Comparison of ENCODE assay signal across 21 cellular contexts in genomic region chr6:71675386-71675785, GRCh38.
DNase-seq lines count a peak whose midpoint lies in the region; ATAC-seq and TF ChIP-seq lines count a peak whose summit lies in the region.
"Had no signal": no experiment of that assay in that cellular context is flagged by ENCODE, and none has a peak within 500 bp of the region (broad histone marks: within the 10 kb centered on the region; RNA-seq: fewer than 3 reads in every experiment).

No MANE protein-coding gene starts in this region.

- H3K27me3 Mint-ChIP-seq in Caco-2 (ENCODE audit: insufficient read depth, unreplicated experiment) = no peaks in the 10 kb centered on the region
- peaks cover 40% of the 10 kb centered on the region for H3K27me3 Mint-ChIP-seq in endodermal cell (ENCODE audit: insufficient read depth)
- H3K27me3 Mint-ChIP-seq: B cell; CD4-positive, CD25-positive, alpha-beta regulatory T cell had no signal

- peaks cover 14% of the 10 kb centered on the region for H3K4me1 Mint-ChIP-seq in Caco-2 (ENCODE audit: low read depth, unreplicated experiment)
- H3K4me1 Mint-ChIP-seq in endodermal cell = peaks cover 44% of the 10 kb centered on the region
- H3K4me1 Mint-ChIP-seq: B cell; CD4-positive, CD25-positive, alpha-beta regulatory T cell had no signal

- no peak for ATAC-seq in HG02642 (IDR thresholded peaks at IDR 0.05; ENCODE audit: poor library complexity, unreplicated experiment)
- ATAC-seq: CD8-positive, alpha-beta T cell; GM12878 had no signal

- H3K9me3 ChIP-seq in Caco-2 (peaks cover 10% of the 10 kb centered on the region), endodermal cell (ENCODE audit: control insufficient read depth, low read length) (no peaks in the 10 kb centered on the region)
- H3K9me3 ChIP-seq: BLaER1, HAP-1 had no signal

- H3K4me1 ChIP-seq in Caco-2 (peaks cover 53% of the 10 kb centered on the region), endodermal cell (ENCODE audit: control insufficient read depth, insufficient read depth, low read length) (peaks cover 20% of the 10 kb centered on the region)
- H3K4me1 ChIP-seq: BLaER1, HAP-1 had no signal

- intact Hi-C loops in Caco-2 (cut with micrococcal nuclease; ENCODE audit: unreplicated experiment) = loop anchor here (2.0 to 5.0 kb wide), 3 partner anchors 53 to 221 kb away; no protein-coding TSS in a partner anchor

- no TSS peak for BruUV-seq in Caco-2 (replicated peaks; lab: Mats Ljungman, UMichigan)

- 4 to 83% methylated on average over 1 of the region's 1 CpG for WGBS in endodermal cell (ENCODE audit: insufficient coverage in 1 of 2, insufficient read length in 1 of 2), 2 experiments

- no peak overlapping the region for H3K9ac ChIP-seq in endodermal cell (ENCODE audit: extremely low read depth, low read length, poor library complexity, severe bottlenecking)
- H3K9ac ChIP-seq: BLaER1 had no signal

- H3K27ac ChIP-seq in endodermal cell (ENCODE audit: low read depth, low read length) = no peak overlapping the region
- H3K27ac ChIP-seq: 22Rv1, BLaER1, C4-2B had no signal

- H3K27me3 ChIP-seq in Caco-2 (replicated peaks; ENCODE audit: control insufficient read depth, insufficient read depth, low read length) (no peaks in the 10 kb centered on the region), endodermal cell (ENCODE audit: control insufficient read depth, insufficient read depth, low read length, poor library complexity, severe bottlenecking) (no peaks in the 10 kb centered on the region)
- H3K27me3 ChIP-seq: BLaER1 had no signal

- H3K36me3 Mint-ChIP-seq in Caco-2 (ENCODE audit: insufficient read depth, unreplicated experiment) (no peaks in the 10 kb centered on the region), endodermal cell (ENCODE audit: low read depth) (no peaks in the 10 kb centered on the region)
- H3K36me3 Mint-ChIP-seq: CD4-positive, CD25-positive, alpha-beta regulatory T cell; CD8-positive, alpha-beta T cell had no signal

- POLR2A ChIA-PET in Caco-2 (lab: Charles Lee) = interaction anchor here (0.6 kb wide), 1 partner anchor 271 kb away, joined by 3 read pairs; no protein-coding TSS in a partner anchor

- H3K4me3 Mint-ChIP-seq in Caco-2 (ENCODE audit: unreplicated experiment) (no peak overlapping the region), endodermal cell (peak overlapping the region; percentile 25)
- H3K4me3 Mint-ChIP-seq: B cell; CD4-positive, CD25-positive, alpha-beta regulatory T cell; CD8-positive, alpha-beta T cell; HFFc6 had no signal

- no peak overlapping the region for H3K4me3 ChIP-seq in Caco-2 (ENCODE audit: low read depth, low read length)
- H3K4me3 ChIP-seq in endodermal cell (ENCODE audit: low read length) = peak overlapping the region; percentile 52
- H3K4me3 ChIP-seq: BLaER1, GM12878, HAP-1 had no signal

- no peaks in the 10 kb centered on the region for H3K36me3 ChIP-seq in Caco-2 (ENCODE audit: control insufficient read depth, insufficient read depth, low read length)
- no peaks in the 10 kb centered on the region for H3K36me3 ChIP-seq in endodermal cell (ENCODE audit: control insufficient read depth, insufficient read depth, low read length)
- H3K36me3 ChIP-seq: BLaER1, HAP-1 had no signal

- CTCF ChIA-PET in Caco-2 (lab: Charles Lee) = no interaction called here

- H3K27ac Mint-ChIP-seq in Caco-2 (ENCODE audit: unreplicated experiment) = no peak overlapping the region
- peak overlapping the region; percentile 6 for H3K27ac Mint-ChIP-seq in endodermal cell
- H3K27ac Mint-ChIP-seq: B cell; CD4-positive, CD25-positive, alpha-beta regulatory T cell; CD8-positive, alpha-beta T cell; HFFc6 had no signal

- peak; percentile 17 for DNase-seq in DMS53 (lab: John Stamatoyannopoulos, UW)
- no peak for DNase-seq in DMS53 treated with DMSO at 0.1 percent for 48 hours (lab: John Stamatoyannopoulos, UW; ENCODE audit: unreplicated experiment)
- DNase-seq in Caco-2 = peak; percentile 77 to 79
- peak; percentile 51 for DNase-seq in endodermal cell
- peak; percentile 27 for DNase-seq in iPS-NIHi7 (ENCODE audit: extremely low spot score)
- no peak for DNase-seq in SHP77 treated with DMSO at 0.1 percent for 48 hours (lab: John Stamatoyannopoulos, UW)
- no peak for DNase-seq in amniotic stem cell (lab: John Stamatoyannopoulos, UW)
- DNase-seq: CD4-positive, CD25-positive, alpha-beta regulatory T cell; CD8-positive, alpha-beta T cell; DMS 273 treated with DMSO at 0.1 percent for 48 hours; EL; GDM1; GOT3; HFFc6 had no signal

- H3K9me3 Mint-ChIP-seq in Caco-2 (ENCODE audit: unreplicated experiment) (peaks cover 6% of the 10 kb centered on the region), endodermal cell (no peaks in the 10 kb centered on the region)
- H3K9me3 Mint-ChIP-seq: CD8-positive, alpha-beta T cell; HFFc6 had no signal

- TF ChIP-seq CTCF in Caco-2 (IDR thresholded peaks at IDR 0.05; ENCODE audit: insufficient read depth in 1 of 2, low read depth in 1 of 2, low read length in 1 of 2, severe bottlenecking in 1 of 2, unreplicated experiment in 1 of 2) = no peak
- TF ChIP-seq CTCF in endodermal cell (conservative IDR thresholded peaks at IDR 0.05) = no peak

Comparison
In these comparisons a context has a peak if more than half of its experiments do, and no peak if none do; other contexts are left out.
1. DNase-seq: peak in DMS53 (single experiment), Caco-2 (2 of 2), endodermal cell (single experiment) and iPS-NIHi7 (single experiment); none in DMS53 treated with DMSO at 0.1 percent for 48 hours (single experiment), SHP77 treated with DMSO at 0.1 percent for 48 hours (single experiment) and amniotic stem cell (single experiment).